Comparison of ENCODE assay signal across 1 cellular context in the genomic region with DNA sequence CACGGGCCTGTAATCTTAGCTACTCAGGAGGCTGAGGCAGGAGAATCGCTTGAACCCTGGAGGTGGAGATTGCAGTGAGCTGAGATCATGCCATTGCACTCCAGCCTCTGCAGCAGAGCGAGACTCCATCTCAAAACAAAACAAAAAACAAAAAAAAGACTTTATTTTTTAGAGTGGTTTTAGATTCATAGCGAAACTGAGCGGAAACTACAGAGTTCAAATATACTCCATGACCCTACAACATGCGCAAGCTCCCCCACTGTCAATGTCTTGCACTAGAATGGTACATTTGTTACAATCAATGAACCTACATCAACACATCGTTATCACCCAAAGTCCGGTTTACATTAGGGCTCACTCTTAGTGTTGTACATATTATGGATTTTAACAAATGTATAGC.
TF ChIP-seq lines count a peak whose summit lies in the region.

No MANE protein-coding gene starts in this region.

TF ChIP-seq in SK-N-SH treated with all-trans-retinoic acid at 6 μM for 48 hours, 23 proteins besides CTCF, POLR2A, EP300 and RAD21 (continued from another document):
- TF ChIP-seq, protein P1, sequence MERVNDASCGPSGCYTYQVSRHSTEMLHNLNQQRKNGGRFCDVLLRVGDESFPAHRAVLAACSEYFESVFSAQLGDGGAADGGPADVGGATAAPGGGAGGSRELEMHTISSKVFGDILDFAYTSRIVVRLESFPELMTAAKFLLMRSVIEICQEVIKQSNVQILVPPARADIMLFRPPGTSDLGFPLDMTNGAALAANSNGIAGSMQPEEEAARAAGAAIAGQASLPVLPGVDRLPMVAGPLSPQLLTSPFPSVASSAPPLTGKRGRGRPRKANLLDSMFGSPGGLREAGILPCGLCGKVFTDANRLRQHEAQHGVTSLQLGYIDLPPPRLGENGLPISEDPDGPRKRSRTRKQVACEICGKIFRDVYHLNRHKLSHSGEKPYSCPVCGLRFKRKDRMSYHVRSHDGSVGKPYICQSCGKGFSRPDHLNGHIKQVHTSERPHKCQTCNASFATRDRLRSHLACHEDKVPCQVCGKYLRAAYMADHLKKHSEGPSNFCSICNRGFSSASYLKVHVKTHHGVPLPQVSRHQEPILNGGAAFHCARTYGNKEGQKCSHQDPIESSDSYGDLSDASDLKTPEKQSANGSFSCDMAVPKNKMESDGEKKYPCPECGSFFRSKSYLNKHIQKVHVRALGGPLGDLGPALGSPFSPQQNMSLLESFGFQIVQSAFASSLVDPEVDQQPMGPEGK (CRISPR knock-in tag; IDR thresholded peaks at IDR 0.05; ENCODE audit: borderline replicate concordance), result no peak
- TF ChIP-seq GLIS3 (CRISPR knock-in tag; IDR thresholded peaks at IDR 0.05) (no peak), SNAI2 (CRISPR knock-in tag; IDR thresholded peaks at IDR 0.05) (no peak), RARB (CRISPR knock-in tag; IDR thresholded peaks at IDR 0.05) (no peak)
TF ChIP-seq in SK-N-SH treated with all-trans-retinoic acid at 6 μM for 48 hours: peak in this region for 0.
